In genomic region chr7:100027197-100027596, GRCh38 we compare ENCODE assay signal across 2 cellular contexts.
A peak's percentile ranks its signal among the peaks of the same experiment; 100 is the strongest.
TF ChIP-seq lines count a peak whose summit lies in the region.

No MANE protein-coding gene starts in this region.

TF ChIP-seq in K562, 482 proteins besides CTCF, POLR2A, EP300 and RAD21:
- TF ChIP-seq RBM14 (IDR thresholded peaks at IDR 0.05; ENCODE audit: borderline replicate concordance, insufficient read depth, low read depth, low read length) (no peak), NR2C2 (CRISPR knock-in tag; IDR thresholded peaks at IDR 0.05) (no peak), NR2C2 (tag; IDR thresholded peaks at IDR 0.05) (no peak), RAD51 (IDR thresholded peaks at IDR 0.05; ENCODE audit: borderline replicate concordance, low read depth) (no peak), ZNF551 (CRISPR knock-in tag; IDR thresholded peaks at IDR 0.05) (no peak), ZNF146 (CRISPR knock-in tag; IDR thresholded peaks at IDR 0.05; ENCODE audit: unreplicated experiment) (no peak), KHSRP (IDR thresholded peaks at IDR 0.05) (no peak), L3MBTL2 (IDR thresholded peaks at IDR 0.05) (no peak), SMARCE1 (IDR thresholded peaks at IDR 0.05) (no peak), KLF6 (CRISPR knock-in tag; IDR thresholded peaks at IDR 0.05; ENCODE audit: borderline replicate concordance) (no peak), VEZF1 (CRISPR knock-in tag; IDR thresholded peaks at IDR 0.05) (no peak), SUPT5H (IDR thresholded peaks at IDR 0.05) (peak; percentile 53; the same call in 1 of the 2 replicates), POLR2B (IDR thresholded peaks at IDR 0.05; ENCODE audit: low read depth, partially characterized antibody) (peak; percentile 25), HDAC6 (IDR thresholded peaks at IDR 0.05; ENCODE audit: low read depth, low read length) (no peak), SOX6 (IDR thresholded peaks at IDR 0.05) (no peak)

TF ChIP-seq in liver, 16 proteins besides CTCF, POLR2A, EP300 and RAD21:
- TF ChIP-seq FOXA2 (IDR thresholded peaks at IDR 0.05) (no peak), SP1 (IDR thresholded peaks at IDR 0.05) (no peak), YY1 (IDR thresholded peaks at IDR 0.05) (peak; percentile 21), TAF1 (conservative IDR thresholded peaks at IDR 0.05) (no peak), HNF4G (IDR thresholded peaks at IDR 0.05) (no peak), ZBTB33 (IDR thresholded peaks at IDR 0.05) (no peak)
TF ChIP-seq in liver: peak in this region for 1.
